In genomic region chr22:48627966-48628365, GRCh38 we compare ENCODE assay signal across 20 cellular contexts.
"Had no signal": no experiment of that assay in that cellular context is flagged by ENCODE, and none has a peak within 500 bp of the region (broad histone marks: within the 10 kb centered on the region; RNA-seq: fewer than 3 reads in every experiment).

No MANE protein-coding gene starts in this region.

- H3K4me3 ChIP-seq: lung, pancreas, right lobe of liver, suprapubic skin, thyroid gland had no signal

- H3K4me1 Mint-ChIP-seq: memory B cell; natural killer cell; stimulated activated naive B cell treated with anti-CD40 and anti-IgM and Interleukin-4, amounts not matched to agents 10 μg/mL and 1 μg/mL and 100 μg/mL, for 72 hours had no signal

- H3K27ac ChIP-seq: neutrophil, pancreas, right lobe of liver, suprapubic skin, thyroid gland had no signal

- H3K27me3 Mint-ChIP-seq: memory B cell; progenitor cell of endocrine pancreas; stimulated activated naive B cell treated with anti-CD40 and anti-IgM and Interleukin-4, amounts not matched to agents 10 μg/mL and 1 μg/mL and 100 μg/mL, for 72 hours; type B pancreatic cell had no signal

- DNase-seq: cortex of kidney; effector CD4-positive, alpha-beta T cell; natural killer cell; pancreas; right lobe of liver; small intestine; stimulated activated CD4-positive, alpha-beta T cell treated with anti-CD3 and anti-CD28 coated beads, Interleukin-15, amount 100 ng/mL, for 24 hours; stimulated activated CD4-positive, alpha-beta T cell treated with anti-CD3 and anti-CD28 coated beads, Interleukin-2, amount 100 ng/mL, for 48 hours; stimulated activated naive B cell treated with anti-CD40 and anti-IgM and Interleukin-4, amounts not matched to agents 10 μg/mL and 1 μg/mL and 100 μg/mL, for 72 hours; thyroid gland had no signal

- H3K4me1 ChIP-seq: pancreas, suprapubic skin, thyroid gland had no signal

- H3K27ac Mint-ChIP-seq: memory B cell; natural killer cell; stimulated activated naive B cell treated with anti-CD40 and anti-IgM and Interleukin-4, amounts not matched to agents 10 μg/mL and 1 μg/mL and 100 μg/mL, for 72 hours; stimulated activated naive CD8-positive, alpha-beta T cell treated with anti-CD3 and anti-CD28 coated beads, Interleukin-15, Interleukin-2, amounts not matched to agents 100 ng/mL and 50 ng/mL, for 24 hours; type B pancreatic cell had no signal

- H3K36me3 ChIP-seq: neutrophil, pancreas, right lobe of liver, suprapubic skin, thyroid gland had no signal

- H3K4me3 Mint-ChIP-seq: memory B cell; natural killer cell; stimulated activated naive B cell treated with anti-CD40 and anti-IgM and Interleukin-4, amounts not matched to agents 10 μg/mL and 1 μg/mL and 100 μg/mL, for 72 hours; stimulated activated naive CD8-positive, alpha-beta T cell treated with anti-CD3 and anti-CD28 coated beads, Interleukin-15, Interleukin-2, amounts not matched to agents 100 ng/mL and 50 ng/mL, for 24 hours; type B pancreatic cell had no signal

- ATAC-seq: left lobe of liver, natural killer cell, pancreas, right lobe of liver had no signal

- H3K9me3 ChIP-seq: neutrophil, pancreas, right lobe of liver, suprapubic skin, thyroid gland had no signal

- FAIRE-seq: frontal cortex, keratinocyte, pancreas, small intestine had no signal

- H3K27me3 ChIP-seq: neutrophil, pancreas, right lobe of liver, thyroid gland had no signal

- H3K36me3 Mint-ChIP-seq: memory B cell; natural killer cell; stimulated activated naive B cell treated with anti-CD40 and anti-IgM and Interleukin-4, amounts not matched to agents 10 μg/mL and 1 μg/mL and 100 μg/mL, for 72 hours; type B pancreatic cell had no signal

- H3K9me3 Mint-ChIP-seq: memory B cell; natural killer cell; stimulated activated naive B cell treated with anti-CD40 and anti-IgM and Interleukin-4, amounts not matched to agents 10 μg/mL and 1 μg/mL and 100 μg/mL, for 72 hours; stimulated activated naive CD8-positive, alpha-beta T cell treated with anti-CD3 and anti-CD28 coated beads, Interleukin-15, Interleukin-2, amounts not matched to agents 100 ng/mL and 50 ng/mL, for 24 hours; type B pancreatic cell had no signal
